In the genomic region with DNA sequence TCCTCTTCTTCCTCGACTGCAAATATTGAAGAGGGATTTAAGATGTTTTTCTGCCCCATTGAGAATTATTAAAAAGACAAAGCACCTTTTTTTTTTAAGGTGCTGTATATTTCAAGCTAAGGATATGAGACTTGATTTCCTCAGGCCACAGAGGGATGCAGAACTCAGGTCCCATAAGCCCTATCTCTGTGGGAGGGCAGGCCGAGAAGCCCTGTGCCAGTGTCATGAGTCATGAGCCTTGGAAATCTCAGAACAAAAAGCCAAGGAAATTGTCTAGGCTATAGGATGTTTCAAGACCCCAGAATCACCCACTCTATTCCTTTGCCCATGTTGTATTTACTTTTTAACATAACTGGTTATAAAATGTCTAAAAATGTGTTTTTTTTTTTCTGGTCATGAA, we compare ENCODE assay signal across 14 cellular contexts. TPM values are rescaled to one million over a fixed set of nuclear protein-coding genes. Genes with fewer than 3 reads are reported as not detected.
DNase-seq lines count a peak whose midpoint lies in the region; ATAC-seq, FAIRE-seq and TF ChIP-seq lines count a peak whose summit lies in the region.
"Had no signal": no experiment of that assay in that cellular context is flagged by ENCODE, and none has a peak within 500 bp of the region (broad histone marks: within the 10 kb centered on the region; RNA-seq: fewer than 3 reads in every experiment).

No MANE protein-coding gene starts in this region.

- no peak for TF ChIP-seq CTCF in bronchial epithelial cell (IDR thresholded peaks at IDR 0.05; ENCODE audit: insufficient read depth, low read length, severe bottlenecking)

- peaks cover 11 to 18% of the 10 kb centered on the region in 2 donors for H3K27me3 Mint-ChIP-seq in natural killer cell treated with Interleukin-12 subunit alpha and Interleukin-12 subunit beta and Interleukin-15 and Interleukin-18, amount 100 ng/mL, for 72 hours

- ATAC-seq in HG03469 (IDR thresholded peaks at IDR 0.05; ENCODE audit: unreplicated experiment), result no peak
- ATAC-seq in natural killer cell treated with Interleukin-12 subunit alpha and Interleukin-12 subunit beta and Interleukin-15 and Interleukin-18, amount 100 ng/mL, for 72 hours, result no peak
- ATAC-seq in GM19328 (IDR thresholded peaks at IDR 0.05; ENCODE audit: unreplicated experiment), result no peak
- ATAC-seq: natural killer cell had no signal

- FAIRE-seq in bronchial epithelial cell (lab: Jason Lieb, UNC), result no peak

- no peaks in the 10 kb centered on the region for H3K27me3 ChIP-seq in bronchial epithelial cell (ENCODE audit: control insufficient read depth, insufficient read depth, low read length)
- H3K27me3 ChIP-seq: vagina had no signal

- H3K4me3 ChIP-seq in bronchial epithelial cell (ENCODE audit: low read depth, low read length), result no peak overlapping the region
- H3K4me3 ChIP-seq: stomach, vagina had no signal

- no peaks in the 10 kb centered on the region for H3K36me3 Mint-ChIP-seq in natural killer cell treated with Interleukin-12 subunit alpha and Interleukin-12 subunit beta and Interleukin-15 and Interleukin-18, amount 100 ng/mL, for 72 hours
- H3K36me3 Mint-ChIP-seq: brain, natural killer cell had no signal

- H3K9me3 Mint-ChIP-seq in natural killer cell treated with Interleukin-12 subunit alpha and Interleukin-12 subunit beta and Interleukin-15 and Interleukin-18, amount 100 ng/mL, for 72 hours, result no peaks in the 10 kb centered on the region
- H3K9me3 Mint-ChIP-seq: natural killer cell had no signal

- H3K36me3 ChIP-seq in bronchial epithelial cell (ENCODE audit: control insufficient read depth, insufficient read depth, low read length), result no peaks in the 10 kb centered on the region
- H3K36me3 ChIP-seq: stomach, vagina had no signal

- no peak overlapping the region for H3K27ac Mint-ChIP-seq in natural killer cell treated with Interleukin-12 subunit alpha and Interleukin-12 subunit beta and Interleukin-15 and Interleukin-18, amount 100 ng/mL, for 72 hours
- H3K27ac Mint-ChIP-seq: brain, natural killer cell had no signal

- no peaks in the 10 kb centered on the region for H3K4me1 Mint-ChIP-seq in natural killer cell treated with Interleukin-12 subunit alpha and Interleukin-12 subunit beta and Interleukin-15 and Interleukin-18, amount 100 ng/mL, for 72 hours (ENCODE audit: low read depth in 2 of 2)
- H3K4me1 Mint-ChIP-seq: natural killer cell had no signal

- no peak overlapping the region for H3K4me3 Mint-ChIP-seq in natural killer cell treated with Interleukin-12 subunit alpha and Interleukin-12 subunit beta and Interleukin-15 and Interleukin-18, amount 100 ng/mL, for 72 hours
- H3K4me3 Mint-ChIP-seq: brain, natural killer cell had no signal

- DNase-seq in COLO829 (ENCODE audit: low spot score) (peak; percentile 70), LHCN-M2 (ENCODE audit: low read depth) (peak; percentile 54), bronchial epithelial cell (ENCODE audit: low read depth) (peak; percentile 23), mesenteric fat pad (ENCODE audit: low spot score) (peak; percentile 3)
- DNase-seq in activated T-cell treated with anti-CD3 and anti-CD28 coated beads, Interleukin-2, amount 50 U/mL, for 1 hour, result no peak
- DNase-seq in natural killer cell treated with Interleukin-12 subunit alpha and Interleukin-12 subunit beta and Interleukin-15 and Interleukin-18, amount 100 ng/mL, for 72 hours (ENCODE audit: low spot score), result no peak
- DNase-seq: natural killer cell, NCI-H774, RPMI8226, stomach had no signal

RNA-seq across cellular contexts. Expression of gene ESYT3, which starts 7.3 kb away (rescaled TPM):
- 0.90 and 1.0 TPM in 2 replicates for total RNA-seq in LHCN-M2 (2014; rRNA removed)
- polyA plus RNA-seq in LHCN-M2 (2012), result 0.23 TPM
- total RNA-seq in bronchial epithelial cell, result 1.1 and 2.9 TPM in 2 replicates
- total RNA-seq in mesenteric fat pad, result 0.19 TPM
- not detected for total RNA-seq in natural killer cell treated with Interleukin-12 subunit alpha and Interleukin-12 subunit beta and Interleukin-15 and Interleukin-18, amount 100 ng/mL, for 72 hours
- total RNA-seq: natural killer cell had no signal

Comparison
In these comparisons a context has a peak if more than half of its experiments do, and no peak if none do; other contexts are left out.
1. DNase-seq: peak in COLO829 (single experiment), LHCN-M2 (single experiment), bronchial epithelial cell (single experiment) and mesenteric fat pad (single experiment); none in activated T-cell treated with anti-CD3 and anti-CD28 coated beads, Interleukin-2, amount 50 U/mL, for 1 hour (single experiment) and natural killer cell treated with Interleukin-12 subunit alpha and Interleukin-12 subunit beta and Interleukin-15 and Interleukin-18, amount 100 ng/mL, for 72 hours (single experiment).